Comparison of ENCODE assay signal across 1 cellular context in genomic region chr12:89529738-89530137, GRCh38.
TF ChIP-seq lines count a peak whose summit lies in the region.

No MANE protein-coding gene starts in this region.

TF ChIP-seq in HepG2, 621 proteins besides CTCF, POLR2A, EP300 and RAD21 (continued from another document):
- TF ChIP-seq ARID4A (CRISPR knock-in tag; IDR thresholded peaks at IDR 0.05; ENCODE audit: borderline replicate concordance) (no peak), KLF15 (CRISPR knock-in tag; IDR thresholded peaks at IDR 0.05; ENCODE audit: borderline replicate concordance) (no peak), BRCA1 (CRISPR knock-in tag; IDR thresholded peaks at IDR 0.05) (no peak), DMAP1 (CRISPR knock-in tag; IDR thresholded peaks at IDR 0.05) (no peak), ZNF558 (CRISPR knock-in tag; IDR thresholded peaks at IDR 0.05; ENCODE audit: borderline replicate concordance) (no peak), ZBED4 (CRISPR knock-in tag; IDR thresholded peaks at IDR 0.05; ENCODE audit: borderline replicate concordance) (no peak), BCL3 (CRISPR knock-in tag; IDR thresholded peaks at IDR 0.05) (no peak), ZNF263 (CRISPR knock-in tag; IDR thresholded peaks at IDR 0.05) (no peak), GATA4 (IDR thresholded peaks at IDR 0.05; ENCODE audit: borderline replicate concordance, low read depth) (no peak), CAMTA2 (CRISPR knock-in tag; IDR thresholded peaks at IDR 0.05; ENCODE audit: borderline replicate concordance) (no peak), ZGPAT (CRISPR knock-in tag; IDR thresholded peaks at IDR 0.05) (no peak), RXRB (CRISPR knock-in tag; IDR thresholded peaks at IDR 0.05; ENCODE audit: borderline replicate concordance) (no peak), HOXA5 (CRISPR knock-in tag; IDR thresholded peaks at IDR 0.05) (no peak), ZSCAN21 (CRISPR knock-in tag; IDR thresholded peaks at IDR 0.05; ENCODE audit: borderline replicate concordance) (no peak), BRD4 (CRISPR knock-in tag; IDR thresholded peaks at IDR 0.05) (no peak), SMC3 (IDR thresholded peaks at IDR 0.05; ENCODE audit: low read length) (peak; percentile 84), ELF3 (CRISPR knock-in tag; IDR thresholded peaks at IDR 0.05) (0 out of 2 replicates have a peak, but pooled peaks have one; percentile 20), STAG1 (CRISPR knock-in tag; IDR thresholded peaks at IDR 0.05) (peak; percentile 89), ARID2 (CRISPR knock-in tag; IDR thresholded peaks at IDR 0.05; ENCODE audit: borderline replicate concordance) (no peak), FOSL1 (CRISPR knock-in tag; IDR thresholded peaks at IDR 0.05; ENCODE audit: borderline replicate concordance) (no peak), ZBTB49 (CRISPR knock-in tag; IDR thresholded peaks at IDR 0.05; ENCODE audit: borderline replicate concordance) (no peak), RARG (CRISPR knock-in tag; IDR thresholded peaks at IDR 0.05; ENCODE audit: low read depth) (no peak), ZNF7 (CRISPR knock-in tag; IDR thresholded peaks at IDR 0.05) (no peak), HNF4A (CRISPR knock-in tag; IDR thresholded peaks at IDR 0.05) (no peak), ZSCAN22 (CRISPR knock-in tag; IDR thresholded peaks at IDR 0.05) (no peak), FOXK1 (CRISPR knock-in tag; IDR thresholded peaks at IDR 0.05; ENCODE audit: borderline replicate concordance, low read depth) (0 out of 2 replicates have a peak, but pooled peaks have one; percentile 22), MBNL3 (CRISPR knock-in tag; conservative IDR thresholded peaks at IDR 0.05) (no peak)
TF ChIP-seq in HepG2: peak in this region for 9.
